Comparison of ENCODE assay signal across 17 cellular contexts in genomic region chr5:92676839-92677197, GRCh38.
A peak's percentile ranks its signal among the peaks of the same experiment; 100 is the strongest.
DNase-seq lines count a peak whose midpoint lies in the region; TF ChIP-seq lines count a peak whose summit lies in the region.
"Had no signal": no experiment of that assay in that cellular context is flagged by ENCODE, and none has a peak within 500 bp of the region (broad histone marks: within the 10 kb centered on the region; RNA-seq: fewer than 3 reads in every experiment).

No MANE protein-coding gene starts in this region.

- H3K9me3 Mint-ChIP-seq in neural progenitor cell: no peaks in the 10 kb centered on the region
- H3K9me3 Mint-ChIP-seq in glutamatergic neuron (ENCODE audit: unreplicated experiment): no peaks in the 10 kb centered on the region
- H3K9me3 Mint-ChIP-seq: CD8-positive, alpha-beta T cell had no signal

- H3K36me3 ChIP-seq in ectodermal cell (ENCODE audit: control insufficient read depth, insufficient read depth, low read length) (no peaks in the 10 kb centered on the region), neural progenitor cell (no peaks in the 10 kb centered on the region), brain microvascular endothelial cell (replicated peaks) (no peaks in the 10 kb centered on the region), hepatocyte (replicated peaks; ENCODE audit: insufficient read depth, low read depth) (no peaks in the 10 kb centered on the region)

- H3K4me1 ChIP-seq in ectodermal cell (ENCODE audit: control insufficient read depth, insufficient read depth, low read length): peaks cover 29% of the 10 kb centered on the region
- H3K4me1 ChIP-seq in neural progenitor cell: peaks cover 67% of the 10 kb centered on the region
- no peaks in the 10 kb centered on the region for H3K4me1 ChIP-seq in hepatocyte (ENCODE audit: insufficient read depth)

- no peak overlapping the region for H3K4me3 ChIP-seq in ectodermal cell (ENCODE audit: insufficient read depth, low read depth, low read length)
- peak overlapping the region; percentile 27 for H3K4me3 ChIP-seq in neural progenitor cell
- no peak overlapping the region for H3K4me3 ChIP-seq in brain microvascular endothelial cell (ENCODE audit: low read depth, low read length)
- H3K4me3 ChIP-seq in hepatocyte: no peak overlapping the region
- H3K4me3 ChIP-seq: GM12878 had no signal

- H3K27me3 ChIP-seq in ectodermal cell (ENCODE audit: control insufficient read depth, insufficient read depth, low read length, poor library complexity, severe bottlenecking): no peaks in the 10 kb centered on the region
- H3K27me3 ChIP-seq in neural progenitor cell: no peaks in the 10 kb centered on the region
- no peaks in the 10 kb centered on the region for H3K27me3 ChIP-seq in brain microvascular endothelial cell (replicated peaks)
- no peaks in the 10 kb centered on the region for H3K27me3 ChIP-seq in hepatocyte

- peaks cover 2% of the 10 kb centered on the region for H3K27me3 Mint-ChIP-seq in neural progenitor cell (ENCODE audit: insufficient read depth, low read depth)
- no peaks in the 10 kb centered on the region for H3K27me3 Mint-ChIP-seq in glutamatergic neuron (ENCODE audit: unreplicated experiment)

- H3K9me2 ChIP-seq in hepatocyte (replicated peaks; ENCODE audit: insufficient read depth): no peaks in the 10 kb centered on the region

- peak; percentile 30 for DNase-seq in G401 (ENCODE audit: low spot score)
- peak; percentile 48 for DNase-seq in NCI-H82 (lab: John Stamatoyannopoulos, UW)
- DNase-seq in neural progenitor cell (ENCODE audit: low spot score): no peak
- DNase-seq in brain microvascular endothelial cell: no peak
- no peak for DNase-seq in hepatocyte (ENCODE audit: low spot score)
- no peak for DNase-seq in glutamatergic neuron
- DNase-seq in EL: no peak
- DNase-seq: CD8-positive, alpha-beta T cell; COR-L47; DMS153; DMS79 treated with DMSO at 0.1 percent for 48 hours; HCEC 1CT; IMR-90 had no signal

- H2AFZ ChIP-seq in neural progenitor cell (replicated peaks) (no peak overlapping the region), hepatocyte (no peak overlapping the region)

- in situ Hi-C loops in G401 (cut with HindIII; ENCODE audit: low sequenced_read_pairs) (no loop called here), brain microvascular endothelial cell (cut with HindIII; ENCODE audit: low pct_ligation_motif_present, low sequenced_read_pairs) (no loop called here)

- H4K20me1 ChIP-seq in neural progenitor cell (ENCODE audit: low read depth): no peaks in the 10 kb centered on the region
- H4K20me1 ChIP-seq in hepatocyte (ENCODE audit: insufficient read depth, poor library complexity, severe bottlenecking): no peaks in the 10 kb centered on the region

- H3F3A ChIP-seq in neural progenitor cell (ENCODE audit: low read depth): peaks cover 52% of the 10 kb centered on the region

- no peak overlapping the region for H3K9ac ChIP-seq in neural progenitor cell

- H3K4me1 Mint-ChIP-seq in neural progenitor cell (peaks cover 44% of the 10 kb centered on the region), glutamatergic neuron (ENCODE audit: low read depth, unreplicated experiment) (peaks cover 11% of the 10 kb centered on the region)
- H3K4me1 Mint-ChIP-seq: CD14-positive monocyte had no signal

- peak overlapping the region; percentile 48 for H3K4me3 Mint-ChIP-seq in neural progenitor cell
- H3K4me3 Mint-ChIP-seq in glutamatergic neuron (ENCODE audit: unreplicated experiment): no peak overlapping the region
- H3K4me3 Mint-ChIP-seq: CD14-positive monocyte; CD8-positive, alpha-beta T cell had no signal

- H3K27ac Mint-ChIP-seq in neural progenitor cell (peak overlapping the region; percentile 95), glutamatergic neuron (ENCODE audit: unreplicated experiment) (no peak overlapping the region)
- H3K27ac Mint-ChIP-seq: CD14-positive monocyte; CD8-positive, alpha-beta T cell had no signal

- H3K36me3 Mint-ChIP-seq in neural progenitor cell (no peaks in the 10 kb centered on the region), glutamatergic neuron (ENCODE audit: unreplicated experiment) (no peaks in the 10 kb centered on the region)
- H3K36me3 Mint-ChIP-seq: CD14-positive monocyte; CD8-positive, alpha-beta T cell had no signal

- no peaks in the 10 kb centered on the region for H3K79me2 ChIP-seq in neural progenitor cell (ENCODE audit: low read depth)
- no peaks in the 10 kb centered on the region for H3K79me2 ChIP-seq in hepatocyte

- H3K4me2 ChIP-seq in neural progenitor cell (peak overlapping the region; percentile 64), hepatocyte (no peak overlapping the region)

- H3K9me3 ChIP-seq in ectodermal cell (ENCODE audit: control insufficient read depth, low read length) (no peaks in the 10 kb centered on the region), neural progenitor cell (ENCODE audit: low read depth) (no peaks in the 10 kb centered on the region), hepatocyte (ENCODE audit: low read depth) (no peaks in the 10 kb centered on the region)

- TF ChIP-seq CTCF in neural progenitor cell (IDR thresholded peaks at IDR 0.05): no peak
- no peak for TF ChIP-seq CTCF in brain microvascular endothelial cell (IDR thresholded peaks at IDR 0.05; ENCODE audit: low read depth, low read length, missing control alignments)
- TF ChIP-seq CTCF in hepatocyte (IDR thresholded peaks at IDR 0.05; ENCODE audit: poor library complexity): no peak
- TF ChIP-seq CTCF in glutamatergic neuron (IDR thresholded peaks at IDR 0.05; ENCODE audit: partially characterized antibody, unreplicated experiment): no peak

- H3K27ac ChIP-seq in ectodermal cell (ENCODE audit: insufficient read depth, low read depth, low read length, poor library complexity, severe bottlenecking) (peak overlapping the region; percentile 77), neural progenitor cell (peak overlapping the region; percentile 92), brain microvascular endothelial cell (no peak overlapping the region), hepatocyte (no peak overlapping the region)
- H3K27ac ChIP-seq: 22Rv1 had no signal

- WGBS in ectodermal cell, 2 experiments: 80 to 83% methylated on average over 1 to 2 of the region's 2 CpGs
- WGBS in hepatocyte (ENCODE audit: low lambda C conversion rate, missing lambda C conversion rate): 83% methylated on average over 2 of the region's 2 CpGs

Comparison
In these comparisons a context has a peak if more than half of its experiments do, and no peak if none do; other contexts are left out.
1. DNase-seq: peak in G401 (single experiment) and NCI-H82 (single experiment); none in neural progenitor cell (single experiment), brain microvascular endothelial cell (single experiment), hepatocyte (single experiment), glutamatergic neuron (single experiment) and EL (single experiment).
2. H3K27ac ChIP-seq: peak in ectodermal cell (single experiment) and neural progenitor cell (single experiment); none in brain microvascular endothelial cell (single experiment) and hepatocyte (single experiment).